Comparison of ENCODE assay signal across 21 cellular contexts in the genomic region with DNA sequence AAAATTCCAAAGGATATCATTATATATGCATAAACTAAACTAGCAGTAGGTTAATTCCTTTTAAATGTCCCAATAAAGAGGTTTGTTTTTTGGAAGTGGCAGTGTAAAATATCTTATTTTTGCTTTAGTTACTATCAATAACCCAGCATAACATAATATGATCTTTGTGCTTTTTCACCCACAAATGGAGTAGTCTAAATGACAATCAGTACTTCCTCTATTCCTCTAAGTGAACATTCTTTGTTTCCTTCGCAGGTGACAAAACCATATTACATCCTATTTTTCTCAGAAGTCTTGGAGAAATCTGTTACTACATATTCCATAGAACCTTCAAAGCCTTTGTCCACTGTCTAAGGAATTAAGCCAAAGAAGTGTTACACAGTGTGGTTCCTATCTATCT.
DNase-seq lines count a peak whose midpoint lies in the region; ATAC-seq, FAIRE-seq and TF ChIP-seq lines count a peak whose summit lies in the region.
"Had no signal": no experiment of that assay in that cellular context is flagged by ENCODE, and none has a peak within 500 bp of the region (broad histone marks: within the 10 kb centered on the region; RNA-seq: fewer than 3 reads in every experiment).

No MANE protein-coding gene starts in this region.

- H3K27me3 Mint-ChIP-seq in activated T-cell treated with anti-CD3 and anti-CD28 coated beads, Interleukin-2, amount 50 U/mL, for 72 hours (ENCODE audit: low read depth), result no peaks in the 10 kb centered on the region
- no peaks in the 10 kb centered on the region for H3K27me3 Mint-ChIP-seq in activated T-cell treated with anti-CD3 and anti-CD28 coated beads, Interleukin-2, amount 50 U/mL, for 4 hours (ENCODE audit: low read depth)
- H3K27me3 Mint-ChIP-seq in memory B cell, result no peaks in the 10 kb centered on the region
- no peaks in the 10 kb centered on the region for H3K27me3 Mint-ChIP-seq in natural killer cell treated with Interleukin-12 subunit alpha and Interleukin-12 subunit beta and Interleukin-15 and Interleukin-18, amount 100 ng/mL, for 72 hours
- H3K27me3 Mint-ChIP-seq: CD4-positive, alpha-beta T cell had no signal

- no peak for TF ChIP-seq POLR2A in GM12892 (IDR thresholded peaks at IDR 0.05; ENCODE audit: low read depth, low read length)

- H3K4me1 Mint-ChIP-seq in activated T-cell treated with anti-CD3 and anti-CD28 coated beads, Interleukin-2, amount 50 U/mL, for 72 hours (ENCODE audit: low read depth), result peaks cover 60% of the 10 kb centered on the region
- H3K4me1 Mint-ChIP-seq in activated T-cell treated with anti-CD3 and anti-CD28 coated beads, Interleukin-2, amount 50 U/mL, for 4 hours (ENCODE audit: low read depth), result peaks cover 67% of the 10 kb centered on the region
- H3K4me1 Mint-ChIP-seq in memory B cell, result peaks cover 49% of the 10 kb centered on the region
- peaks cover 55 to 62% of the 10 kb centered on the region in 2 donors for H3K4me1 Mint-ChIP-seq in natural killer cell treated with Interleukin-12 subunit alpha and Interleukin-12 subunit beta and Interleukin-15 and Interleukin-18, amount 100 ng/mL, for 72 hours (ENCODE audit: low read depth in 2 of 2)

- H3K27ac Mint-ChIP-seq in activated T-cell treated with anti-CD3 and anti-CD28 coated beads, Interleukin-2, amount 50 U/mL, for 72 hours, result peak overlapping the region; percentile 81
- peak overlapping the region; percentile 5 for H3K27ac Mint-ChIP-seq in memory B cell
- H3K27ac Mint-ChIP-seq in natural killer cell treated with Interleukin-12 subunit alpha and Interleukin-12 subunit beta and Interleukin-15 and Interleukin-18, amount 100 ng/mL, for 72 hours, result peak overlapping the region in 1 of 2 donors; percentile 20

- no peak for ATAC-seq in activated T-cell treated with anti-CD3 and anti-CD28 coated beads, Interleukin-2, amount 50 U/mL, for 72 hours (replicated peaks in 1 of 2)
- no peak for ATAC-seq in activated T-cell treated with anti-CD3 and anti-CD28 coated beads, Interleukin-2, amount 50 U/mL, for 4 hours
- ATAC-seq in memory B cell (ENCODE audit: low read depth), result peak; percentile 63
- no peak for ATAC-seq in natural killer cell treated with Interleukin-12 subunit alpha and Interleukin-12 subunit beta and Interleukin-15 and Interleukin-18, amount 100 ng/mL, for 72 hours
- ATAC-seq in HG02938 (IDR thresholded peaks at IDR 0.05; ENCODE audit: unreplicated experiment), result no peak
- ATAC-seq: GM12878, Right ventricle myocardium inferior had no signal

- H3K36me3 Mint-ChIP-seq in activated T-cell treated with anti-CD3 and anti-CD28 coated beads, Interleukin-2, amount 50 U/mL, for 72 hours (ENCODE audit: insufficient read depth in 2 of 2), result no peaks in the 10 kb centered on the region
- no peaks in the 10 kb centered on the region for H3K36me3 Mint-ChIP-seq in activated T-cell treated with anti-CD3 and anti-CD28 coated beads, Interleukin-2, amount 50 U/mL, for 4 hours (ENCODE audit: insufficient read depth)
- H3K36me3 Mint-ChIP-seq in memory B cell, result no peaks in the 10 kb centered on the region
- H3K36me3 Mint-ChIP-seq in natural killer cell treated with Interleukin-12 subunit alpha and Interleukin-12 subunit beta and Interleukin-15 and Interleukin-18, amount 100 ng/mL, for 72 hours, result no peaks in the 10 kb centered on the region

- peak; percentile 27 for FAIRE-seq in GM12892 (lab: Jason Lieb, UNC)
- FAIRE-seq: GM12878 had no signal

- no peak for DNase-seq in activated T-cell treated with anti-CD3 and anti-CD28 coated beads, Interleukin-2, amount 50 U/mL, for 72 hours
- DNase-seq in activated T-cell treated with anti-CD3 and anti-CD28 coated beads, Interleukin-2, amount 50 U/mL, for 4 hours, result no peak
- DNase-seq in GM12892 (ENCODE audit: insufficient read length), result no peak
- no peak for DNase-seq in memory B cell (ENCODE audit: low spot score in 2 of 2)
- DNase-seq in natural killer cell treated with Interleukin-12 subunit alpha and Interleukin-12 subunit beta and Interleukin-15 and Interleukin-18, amount 100 ng/mL, for 72 hours (ENCODE audit: low spot score), result no peak
- no peak for DNase-seq in central memory CD4-positive, alpha-beta T cell
- DNase-seq: BE2C; CD4-positive, alpha-beta T cell; COR-L47; DMS79; GM23248; KG1; NCI-H1105; NCI-H146; NCI-H2029 treated with DMSO at 0.1 percent for 48 hours; NCI-H226; NCI-H510A treated with DMSO at 0.1 percent for 48 hours; NCI-H748 treated with DMSO at 0.1 percent for 48 hours had no signal

- H3K9me3 Mint-ChIP-seq in activated T-cell treated with anti-CD3 and anti-CD28 coated beads, Interleukin-2, amount 50 U/mL, for 72 hours, result no peaks in the 10 kb centered on the region
- H3K9me3 Mint-ChIP-seq in activated T-cell treated with anti-CD3 and anti-CD28 coated beads, Interleukin-2, amount 50 U/mL, for 4 hours, result no peaks in the 10 kb centered on the region
- H3K9me3 Mint-ChIP-seq in memory B cell, result no peaks in the 10 kb centered on the region
- H3K9me3 Mint-ChIP-seq in natural killer cell treated with Interleukin-12 subunit alpha and Interleukin-12 subunit beta and Interleukin-15 and Interleukin-18, amount 100 ng/mL, for 72 hours, result no peaks in the 10 kb centered on the region
- H3K9me3 Mint-ChIP-seq: CD4-positive, alpha-beta T cell had no signal

- peak overlapping the region in 1 of 2 donors; percentile 7 for H3K4me3 Mint-ChIP-seq in activated T-cell treated with anti-CD3 and anti-CD28 coated beads, Interleukin-2, amount 50 U/mL, for 72 hours
- H3K4me3 Mint-ChIP-seq in activated T-cell treated with anti-CD3 and anti-CD28 coated beads, Interleukin-2, amount 50 U/mL, for 4 hours, result no peak overlapping the region
- no peak overlapping the region for H3K4me3 Mint-ChIP-seq in memory B cell
- no peak overlapping the region for H3K4me3 Mint-ChIP-seq in natural killer cell treated with Interleukin-12 subunit alpha and Interleukin-12 subunit beta and Interleukin-15 and Interleukin-18, amount 100 ng/mL, for 72 hours
